ENCODE assay signal across 11 cellular contexts in the genomic region with DNA sequence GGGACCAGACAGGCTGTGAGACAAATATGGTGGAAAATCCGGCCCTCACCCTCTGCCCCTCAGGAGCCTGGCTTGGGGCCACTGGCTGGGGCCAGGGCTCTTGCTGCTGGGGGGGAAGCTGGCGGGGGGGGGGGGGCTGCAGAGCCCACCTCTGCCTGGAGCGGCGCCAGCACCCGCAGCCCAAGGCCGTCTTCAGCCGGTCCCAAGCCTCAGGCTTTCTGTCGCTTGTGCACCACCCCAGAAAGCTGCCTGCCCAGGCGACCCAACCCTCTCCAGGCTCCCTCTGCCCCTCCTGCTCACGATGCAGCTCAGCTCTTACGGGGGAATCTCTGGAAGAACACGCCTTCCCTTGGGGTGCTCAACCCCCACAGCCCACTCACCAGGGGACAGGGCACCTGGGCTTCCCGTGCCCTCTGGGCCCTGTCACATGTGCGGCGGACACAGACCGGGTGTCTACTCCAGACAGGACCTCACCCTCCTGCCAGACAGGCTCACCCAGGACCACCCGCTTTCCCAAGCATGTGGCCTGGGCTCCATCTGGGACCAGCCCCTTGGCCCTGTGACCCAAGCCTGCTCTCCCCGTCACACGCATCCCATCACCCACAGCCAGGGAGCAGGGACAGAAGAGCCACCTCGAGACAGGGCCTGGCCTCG. TPM values are rescaled to one million over a fixed set of nuclear protein-coding genes. Genes with fewer than 3 reads are reported as not detected.
DNase-seq lines count a peak whose midpoint lies in the region; ATAC-seq and TF ChIP-seq lines count a peak whose summit lies in the region.
"Had no signal": no experiment of that assay in that cellular context is flagged by ENCODE, and none has a peak within 500 bp of the region (broad histone marks: within the 10 kb centered on the region; RNA-seq: fewer than 3 reads in every experiment).

No MANE protein-coding gene starts in this region.

- intact Hi-C loops in breast epithelium (cut with DNase I; ENCODE audit: low total_unique reads) (loop anchor here (10.0 kb wide), 1 partner anchor 124 kb away; no protein-coding TSS in a partner anchor), MCF 10A (cut with micrococcal nuclease) (no loop called here), transverse colon (cut with DNase I; ENCODE audit: low total_unique reads) (no loop called here), left colon (cut with DNase I, micrococcal nuclease) (no loop called here)
- intact Hi-C loops in activated T-helper 2 cell treated with anti-CD3 and anti-CD28 coated beads, Interferon-gamma antibody, Interleukin-2, Interleukin-4, amounts not matched to agents 10 μg/mL and 5 μg/mL and 100 μg/mL, durations not matched to agents 14 hours and 24 hours and 36 hours (cut with micrococcal nuclease) = loop anchor here (2.0 to 5.0 kb wide), 2 partner anchors 78 to 307 kb away; partner anchors contain the start of gene INPP5A

- no peak for ATAC-seq in left colon

- H3K4me1 Mint-ChIP-seq in MCF 10A (ENCODE audit: insufficient read depth, unreplicated experiment) = no peaks in the 10 kb centered on the region
- peaks cover 24% of the 10 kb centered on the region for H3K4me1 Mint-ChIP-seq in activated T-helper 2 cell treated with anti-CD3 and anti-CD28 coated beads, Interferon-gamma antibody, Interleukin-2, Interleukin-4, amounts not matched to agents 10 μg/mL and 5 μg/mL and 100 μg/mL, durations not matched to agents 14 hours and 24 hours and 36 hours (ENCODE audit: low read depth)

- H3K4me1 ChIP-seq in breast epithelium (no peaks in the 10 kb centered on the region), mesenchymal stem cell (ENCODE audit: control insufficient read depth, insufficient read depth, low read depth, low read length) (no peaks in the 10 kb centered on the region), transverse colon (peaks cover 0 to 14% (median 5%) of the 10 kb centered on the region in 4 donors)

- H3K9me3 Mint-ChIP-seq in MCF 10A (ENCODE audit: unreplicated experiment) = no peaks in the 10 kb centered on the region
- H3K9me3 Mint-ChIP-seq in activated T-helper 2 cell treated with anti-CD3 and anti-CD28 coated beads, Interferon-gamma antibody, Interleukin-2, Interleukin-4, amounts not matched to agents 10 μg/mL and 5 μg/mL and 100 μg/mL, durations not matched to agents 14 hours and 24 hours and 36 hours = no peaks in the 10 kb centered on the region

- no peak overlapping the region for H3K27ac Mint-ChIP-seq in MCF 10A (ENCODE audit: low read depth, unreplicated experiment)
- peak overlapping the region; percentile 89 for H3K27ac Mint-ChIP-seq in activated T-helper 2 cell treated with anti-CD3 and anti-CD28 coated beads, Interferon-gamma antibody, Interleukin-2, Interleukin-4, amounts not matched to agents 10 μg/mL and 5 μg/mL and 100 μg/mL, durations not matched to agents 14 hours and 24 hours and 36 hours

- DNase-seq in breast epithelium (ENCODE audit: low spot score in 2 of 2) (no peak), MCF 10A (ENCODE audit: unreplicated experiment) (no peak), mesenchymal stem cell (no peak), transverse colon (no peak), left colon (no peak), NOMO-1 (lab: John Stamatoyannopoulos, UW; ENCODE audit: unreplicated experiment in 2 of 2) (no peak)
- no peak for DNase-seq in activated T-helper 2 cell treated with anti-CD3 and anti-CD28 coated beads, Interferon-gamma antibody, Interleukin-2, Interleukin-4, amounts not matched to agents 10 μg/mL and 5 μg/mL and 100 μg/mL, durations not matched to agents 14 hours and 24 hours and 36 hours (ENCODE audit: low spot score)
- DNase-seq in activated effector memory CD4-positive, alpha-beta T cell treated with anti-CD3 and anti-CD28 coated beads, Interleukin-2, amount 50 U/mL, for 16 hours = no peak
- DNase-seq: DND-41, NCI-H524 had no signal

- no peak for TF ChIP-seq CTCF in breast epithelium (IDR thresholded peaks at IDR 0.05)
- no peak for TF ChIP-seq CTCF in MCF 10A (IDR thresholded peaks at IDR 0.05; ENCODE audit: unreplicated experiment)
- TF ChIP-seq CTCF in transverse colon (IDR thresholded peaks at IDR 0.05) = no peak

- H4K91ac ChIP-seq in mesenchymal stem cell (ENCODE audit: low read length) = no peak overlapping the region

- H2AK5ac ChIP-seq in mesenchymal stem cell (ENCODE audit: low read length, severe bottlenecking) = no peak overlapping the region

- TF ChIP-seq EP300 in transverse colon (IDR thresholded peaks at IDR 0.05; ENCODE audit: low read depth) = no peak

- H3K36me3 ChIP-seq in breast epithelium (no peaks in the 10 kb centered on the region), mesenchymal stem cell (ENCODE audit: control insufficient read depth in 1 of 2, insufficient read depth in 2 of 2, low read depth in 1 of 2, low read length in 2 of 2) (peaks cover 8 to 12% of the 10 kb centered on the region in 2 experiments), transverse colon (no peaks in the 10 kb centered on the region)

- no peak overlapping the region for H3K18ac ChIP-seq in mesenchymal stem cell (ENCODE audit: low read depth in 1 of 2, low read length in 2 of 2)

- no TSS peak for BruUV-seq in MCF 10A (replicated peaks; lab: Mats Ljungman, UMichigan)

- no peaks in the 10 kb centered on the region for H3K9me3 ChIP-seq in breast epithelium
- H3K9me3 ChIP-seq in mesenchymal stem cell (ENCODE audit: control insufficient read depth, low read length) = no peaks in the 10 kb centered on the region
- H3K9me3 ChIP-seq in transverse colon = no peaks in the 10 kb centered on the region

- H3K9ac ChIP-seq in mesenchymal stem cell (ENCODE audit: low read length) = no peak overlapping the region

- in situ Hi-C loops in transverse colon (cut with MboI; ENCODE audit: low pct_ligation_motif_present in 1 of 4, low pct_unique_long_range_greater_than_20kb in 1 of 4, low sequenced_read_pairs in 3 of 4) = loop anchor here in 2 of 4 donors (25.0 kb wide), 2 partner anchors 107 to 407 kb away; partner anchors contain the start of gene LRRC27 (in 1 of the 2)

- H3K27ac ChIP-seq in breast epithelium (peak overlapping the region; percentile 60 to 62), mesenchymal stem cell (ENCODE audit: low read length, poor library complexity, severe bottlenecking) (no peak overlapping the region), transverse colon (peak overlapping the region; percentile 14 to 63 (median 48))
- H3K27ac ChIP-seq: RWPE1 had no signal

- H3K4me2 ChIP-seq in mesenchymal stem cell (ENCODE audit: low read length, poor library complexity, severe bottlenecking) = no peak overlapping the region

- no peak overlapping the region for H3K4ac ChIP-seq in mesenchymal stem cell (ENCODE audit: low read depth in 1 of 2, low read length in 2 of 2)

- H2BK12ac ChIP-seq in mesenchymal stem cell (ENCODE audit: low read length in 2 of 2) = no peak overlapping the region

- WGBS in mesenchymal stem cell = 81% methylated on average over 19 of the region's 21 CpGs
- 87% methylated on average over 19 of the region's 21 CpGs; no CpG with 5 or more reads in 1 of the 2 donors for WGBS in transverse colon (ENCODE audit: low coverage in 1 of 2), 2 donors

- H3K4me3 ChIP-seq in breast epithelium = peak overlapping the region in 2 of 3 donors; percentile 52 to 65
- no peak overlapping the region for H3K4me3 ChIP-seq in mesenchymal stem cell (ENCODE audit: insufficient read depth in 1 of 2, low read depth in 1 of 2, low read length in 2 of 2)
- peak overlapping the region in 2 of 4 donors; percentile 15 to 32 for H3K4me3 ChIP-seq in transverse colon

- H3K27me3 ChIP-seq in breast epithelium = no peaks in the 10 kb centered on the region
- peaks cover 0 to 3% of the 10 kb centered on the region in 2 experiments for H3K27me3 ChIP-seq in mesenchymal stem cell (ENCODE audit: control insufficient read depth in 1 of 2, insufficient read depth in 1 of 2, low read length in 2 of 2)
- H3K27me3 ChIP-seq in transverse colon = no peaks in the 10 kb centered on the region

- H2BK120ac ChIP-seq in mesenchymal stem cell (ENCODE audit: low read depth, low read length) = no peak overlapping the region

- no peaks in the 10 kb centered on the region for H3K79me1 ChIP-seq in mesenchymal stem cell (replicated peaks; ENCODE audit: low read length, poor library complexity, severe bottlenecking)

- H2AFZ ChIP-seq in mesenchymal stem cell (ENCODE audit: low read depth, low read length) = no peak overlapping the region

- no peak overlapping the region for H3K14ac ChIP-seq in mesenchymal stem cell (ENCODE audit: low read length in 2 of 2)

- H2BK15ac ChIP-seq in mesenchymal stem cell (ENCODE audit: low read depth, poor library complexity, severe bottlenecking) = peak overlapping the region; percentile 68

- CTCF ChIA-PET in MCF 10A (lab: Yijun Ruan, JAX) = interaction anchor here (0.8 to 1.0 kb wide), 3 partner anchors 8 to 120 kb away, joined by 3 to 4 read pairs (median 3); no protein-coding TSS in a partner anchor

- no peak for TF ChIP-seq POLR2A in breast epithelium (IDR thresholded peaks at IDR 0.05)
- no peak for TF ChIP-seq POLR2A in transverse colon (IDR thresholded peaks at IDR 0.05)

- peaks cover 4% of the 10 kb centered on the region for H3K36me3 Mint-ChIP-seq in MCF 10A (ENCODE audit: insufficient read depth, unreplicated experiment)
- no peaks in the 10 kb centered on the region for H3K36me3 Mint-ChIP-seq in activated T-helper 2 cell treated with anti-CD3 and anti-CD28 coated beads, Interferon-gamma antibody, Interleukin-2, Interleukin-4, amounts not matched to agents 10 μg/mL and 5 μg/mL and 100 μg/mL, durations not matched to agents 14 hours and 24 hours and 36 hours (ENCODE audit: low read depth)

- H3K4me3 Mint-ChIP-seq in MCF 10A (ENCODE audit: unreplicated experiment) = no peak overlapping the region
- H3K4me3 Mint-ChIP-seq in activated T-helper 2 cell treated with anti-CD3 and anti-CD28 coated beads, Interferon-gamma antibody, Interleukin-2, Interleukin-4, amounts not matched to agents 10 μg/mL and 5 μg/mL and 100 μg/mL, durations not matched to agents 14 hours and 24 hours and 36 hours (ENCODE audit: low read depth) = peak overlapping the region; percentile 66

- no peaks in the 10 kb centered on the region for H3K27me3 Mint-ChIP-seq in MCF 10A (ENCODE audit: insufficient read depth, unreplicated experiment)
- no peaks in the 10 kb centered on the region for H3K27me3 Mint-ChIP-seq in activated T-helper 2 cell treated with anti-CD3 and anti-CD28 coated beads, Interferon-gamma antibody, Interleukin-2, Interleukin-4, amounts not matched to agents 10 μg/mL and 5 μg/mL and 100 μg/mL, durations not matched to agents 14 hours and 24 hours and 36 hours (ENCODE audit: low read depth)

- H4K8ac ChIP-seq in mesenchymal stem cell (ENCODE audit: low read length) = no peak overlapping the region

- H3K23ac ChIP-seq in mesenchymal stem cell (ENCODE audit: low read length in 2 of 2) = no peak overlapping the region

- H2BK5ac ChIP-seq in mesenchymal stem cell (ENCODE audit: low read depth, low read length, poor library complexity, severe bottlenecking) = no peak overlapping the region

- POLR2A ChIA-PET in MCF 10A (lab: Yijun Ruan, JAX) = interaction anchor here (0.5 kb wide), 1 partner anchor 221 kb away, joined by 4 read pairs; no protein-coding TSS in a partner anchor

RNA-seq across cellular contexts. Expression of gene DPYSL4, which starts 43.9 kb away (rescaled TPM):
- total RNA-seq in breast epithelium (1 to 10 TPM; 1.9 to 2.3 (median 2.1) TPM), MCF 10A (2022) (0.21 TPM in 1 of 2 replicates, not detected in the other), transverse colon (under 1 TPM in 1 of 4 donors, not detected in 3; 0.79 TPM), left colon (under 1 TPM in 1 of 2 donors, not detected in 1; 0.45 TPM)
- 16.5 and 17.9 TPM in 2 replicates for total RNA-seq in activated T-helper 2 cell treated with anti-CD3 and anti-CD28 coated beads, Interferon-gamma antibody, Interleukin-2, Interleukin-4, amounts not matched to agents 10 μg/mL and 5 μg/mL and 100 μg/mL, durations not matched to agents 14 hours and 24 hours and 36 hours
- 3.9 TPM for polyA plus RNA-seq in mesenchymal stem cell (2013, experiment 1 of 2)
- polyA plus RNA-seq in mesenchymal stem cell (2013, experiment 2 of 2) = 3.5 TPM

Comparison
In these comparisons a context has a peak if more than half of its experiments do, and no peak if none do; other contexts are left out.
1. intact Hi-C loops: an anchor here in breast epithelium (10.0 kb wide) and activated T-helper 2 cell treated with anti-CD3 and anti-CD28 coated beads, Interferon-gamma antibody, Interleukin-2, Interleukin-4, amounts not matched to agents 10 μg/mL and 5 μg/mL and 100 μg/mL, durations not matched to agents 14 hours and 24 hours and 36 hours (2.0 to 5.0 kb wide); none called in MCF 10A, transverse colon and left colon.
2. H3K4me3 ChIP-seq: peak in breast epithelium (2 of 3); none in mesenchymal stem cell (0 of 2).